In the genomic region with DNA sequence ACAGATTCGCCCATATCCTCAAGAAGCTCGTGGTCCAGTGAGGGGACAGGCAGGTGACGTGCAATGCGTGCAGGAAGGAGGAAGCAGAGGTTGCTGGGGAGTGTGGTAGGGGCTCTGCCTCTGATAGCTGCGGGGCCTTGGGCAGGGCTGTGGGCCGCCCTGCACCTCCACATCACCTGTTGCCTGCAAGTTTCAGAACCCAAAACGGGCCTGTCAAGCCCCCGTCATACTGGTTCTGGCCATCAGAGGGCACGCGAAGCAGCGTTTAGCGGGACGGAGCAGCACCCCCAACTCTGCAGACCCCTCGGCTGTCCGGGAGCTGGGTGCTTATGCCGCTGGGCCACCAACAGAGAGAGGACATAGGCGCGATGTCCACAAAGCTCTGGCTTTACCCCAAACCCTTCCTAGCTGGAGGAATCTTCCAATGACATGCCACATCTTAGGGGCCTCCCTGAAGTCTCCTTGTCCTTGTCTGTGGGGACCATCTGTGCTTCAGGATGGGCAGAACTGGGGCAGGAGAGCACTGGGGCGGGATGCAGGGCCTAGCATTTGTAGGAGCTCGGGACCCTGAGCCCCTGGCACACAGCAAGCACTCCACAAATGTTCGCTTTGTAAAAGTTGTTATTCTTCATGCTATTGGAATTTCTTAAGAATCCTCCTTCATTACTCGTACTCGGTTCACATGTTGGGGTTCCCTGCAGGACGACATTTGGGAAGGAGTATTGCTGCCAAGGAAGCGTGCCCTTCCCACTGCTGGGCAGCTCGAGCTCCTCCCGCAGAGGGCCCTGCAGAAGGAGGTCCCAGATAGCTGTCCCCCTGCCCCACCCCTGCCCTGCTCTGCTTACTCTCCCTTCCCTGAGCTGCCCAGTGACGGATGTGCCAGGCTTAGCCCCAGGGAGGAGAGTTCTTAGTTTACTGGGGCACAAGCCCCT, we compare ENCODE assay signal across 9 cellular contexts.
DNase-seq lines count a peak whose midpoint lies in the region; ATAC-seq and TF ChIP-seq lines count a peak whose summit lies in the region.
"Had no signal": no experiment of that assay in that cellular context is flagged by ENCODE, and none has a peak within 500 bp of the region (broad histone marks: within the 10 kb centered on the region; RNA-seq: fewer than 3 reads in every experiment).

No MANE protein-coding gene starts in this region.

- peaks cover 30% of the 10 kb centered on the region for H3K27me3 Mint-ChIP-seq in brain

- H2AK5ac ChIP-seq in mesenchymal stem cell (ENCODE audit: low read length, severe bottlenecking): no peak overlapping the region

- H3K18ac ChIP-seq in mesenchymal stem cell (ENCODE audit: low read depth in 1 of 2, low read length in 2 of 2): no peak overlapping the region

- no peak overlapping the region for H4K91ac ChIP-seq in mesenchymal stem cell (ENCODE audit: low read length)

- H3K27me3 ChIP-seq in BE2C: no peaks in the 10 kb centered on the region
- H3K27me3 ChIP-seq in MG63: peaks cover 5% of the 10 kb centered on the region
- H3K27me3 ChIP-seq in mesenchymal stem cell (ENCODE audit: control insufficient read depth in 1 of 2, insufficient read depth in 1 of 2, low read length in 2 of 2): peaks cover 38 to 75% of the 10 kb centered on the region in 2 experiments

- no peak overlapping the region for H2BK120ac ChIP-seq in mesenchymal stem cell (ENCODE audit: low read depth, low read length)

- no peak overlapping the region for H3K4me3 Mint-ChIP-seq in brain
- H3K4me3 Mint-ChIP-seq: activated naive CD4-positive, alpha-beta T cell treated with anti-CD3 and anti-CD28 coated beads, Interleukin-2, amount 50 U/mL, for 24 hours had no signal

- H3K4me1 ChIP-seq in BE2C: no peaks in the 10 kb centered on the region
- peaks cover 8% of the 10 kb centered on the region for H3K4me1 ChIP-seq in mesenchymal stem cell (ENCODE audit: control insufficient read depth, insufficient read depth, low read depth, low read length)

- no peaks in the 10 kb centered on the region for H3K9me3 ChIP-seq in BE2C
- no peaks in the 10 kb centered on the region for H3K9me3 ChIP-seq in MG63
- H3K9me3 ChIP-seq in mesenchymal stem cell (ENCODE audit: control insufficient read depth, low read length): no peaks in the 10 kb centered on the region

- DNase-seq in BE2C (no peak), MG63 (peak; percentile 42), mesenchymal stem cell (no peak), NCI-H128 (lab: John Stamatoyannopoulos, UW; ENCODE audit: unreplicated experiment) (no peak), NCI-H1105 (lab: John Stamatoyannopoulos, UW) (no peak)

- 68% methylated on average over 27 of the region's 28 CpGs for WGBS in mesenchymal stem cell

- H2BK15ac ChIP-seq in mesenchymal stem cell (ENCODE audit: low read depth, poor library complexity, severe bottlenecking): no peak overlapping the region

- H3K4me3 ChIP-seq in BE2C (ENCODE audit: low read depth, low read length) (no peak overlapping the region), MG63 (no peak overlapping the region), mesenchymal stem cell (ENCODE audit: insufficient read depth in 1 of 2, low read depth in 1 of 2, low read length in 2 of 2) (no peak overlapping the region)

- H4K8ac ChIP-seq in mesenchymal stem cell (ENCODE audit: low read length): no peak overlapping the region

- ATAC-seq in GM18858 (IDR thresholded peaks at IDR 0.05; ENCODE audit: unreplicated experiment): no peak
- no peak for ATAC-seq in GM19328 (IDR thresholded peaks at IDR 0.05; ENCODE audit: unreplicated experiment)

- no peaks in the 10 kb centered on the region for H3K4me1 Mint-ChIP-seq in brain
- H3K4me1 Mint-ChIP-seq: activated naive CD4-positive, alpha-beta T cell treated with anti-CD3 and anti-CD28 coated beads, Interleukin-2, amount 50 U/mL, for 24 hours had no signal

- no peak overlapping the region for H2AFZ ChIP-seq in mesenchymal stem cell (ENCODE audit: low read depth, low read length)

- H3K23ac ChIP-seq in mesenchymal stem cell (ENCODE audit: low read length in 2 of 2): no peak overlapping the region

- no peaks in the 10 kb centered on the region for H3K36me3 ChIP-seq in BE2C
- no peaks in the 10 kb centered on the region for H3K36me3 ChIP-seq in MG63
- H3K36me3 ChIP-seq in mesenchymal stem cell (ENCODE audit: control insufficient read depth in 1 of 2, insufficient read depth in 2 of 2, low read depth in 1 of 2, low read length in 2 of 2): no peaks in the 10 kb centered on the region

- no peak overlapping the region for H2BK12ac ChIP-seq in mesenchymal stem cell (ENCODE audit: low read length in 2 of 2)

- TF ChIP-seq CTCF in BE2C (IDR thresholded peaks at IDR 0.05; ENCODE audit: low read depth, low read length) (peak; percentile 32), brain (conservative IDR thresholded peaks at IDR 0.05) (peak; percentile 63 to 71)

- no peak overlapping the region for H3K14ac ChIP-seq in mesenchymal stem cell (ENCODE audit: low read length in 2 of 2)

- no peak overlapping the region for H3K27ac ChIP-seq in mesenchymal stem cell (ENCODE audit: low read length, poor library complexity, severe bottlenecking)

- H3K79me1 ChIP-seq in mesenchymal stem cell (replicated peaks; ENCODE audit: low read length, poor library complexity, severe bottlenecking): no peaks in the 10 kb centered on the region

- H3K9ac ChIP-seq in mesenchymal stem cell (ENCODE audit: low read length): no peak overlapping the region

- H3K9me3 Mint-ChIP-seq in brain: peaks cover 0 to 2% (median 0%) of the 10 kb centered on the region in 5 experiments
- H3K9me3 Mint-ChIP-seq: activated naive CD4-positive, alpha-beta T cell treated with anti-CD3 and anti-CD28 coated beads, Interleukin-2, amount 50 U/mL, for 24 hours had no signal

- no peak overlapping the region for H2BK5ac ChIP-seq in mesenchymal stem cell (ENCODE audit: low read depth, low read length, poor library complexity, severe bottlenecking)

- H3K4me2 ChIP-seq in mesenchymal stem cell (ENCODE audit: low read length, poor library complexity, severe bottlenecking): peak overlapping the region; percentile 3

- H3K36me3 Mint-ChIP-seq in brain: no peaks in the 10 kb centered on the region
- H3K36me3 Mint-ChIP-seq: activated naive CD4-positive, alpha-beta T cell treated with anti-CD3 and anti-CD28 coated beads, Interleukin-2, amount 50 U/mL, for 24 hours had no signal

- no peak overlapping the region for H3K27ac Mint-ChIP-seq in brain
- H3K27ac Mint-ChIP-seq: activated naive CD4-positive, alpha-beta T cell treated with anti-CD3 and anti-CD28 coated beads, Interleukin-2, amount 50 U/mL, for 24 hours had no signal

- no peak overlapping the region for H3K4ac ChIP-seq in mesenchymal stem cell (ENCODE audit: low read depth in 1 of 2, low read length in 2 of 2)
